14 cellular contexts compared by ENCODE assay signal in genomic region chr5:142087920-142088679, GRCh38. TPM values are rescaled to one million over a fixed set of nuclear protein-coding genes. Genes with fewer than 3 reads are reported as not detected.
DNase-seq lines count a peak whose midpoint lies in the region; ATAC-seq and TF ChIP-seq lines count a peak whose summit lies in the region.
"Had no signal": no experiment of that assay in that cellular context is flagged by ENCODE, and none has a peak within 500 bp of the region (broad histone marks: within the 10 kb centered on the region; RNA-seq: fewer than 3 reads in every experiment).

No MANE protein-coding gene starts in this region.

- H3K27ac Mint-ChIP-seq in activated T-cell treated with anti-CD3 and anti-CD28 coated beads, Interleukin-2, amount 50 U/mL, for 24 hours = peak overlapping the region; percentile 94
- H3K27ac Mint-ChIP-seq in stimulated activated memory B cell treated with anti-CD40 and anti-IgM and Interleukin-4, amounts not matched to agents 10 μg/mL and 1 μg/mL and 100 μg/mL, for 72 hours = no peak overlapping the region
- H3K27ac Mint-ChIP-seq: HFFc6 had no signal

- H3K4me3 ChIP-seq in left lung = no peak overlapping the region
- H3K4me3 ChIP-seq: colonic mucosa, lung had no signal

- no peaks in the 10 kb centered on the region for H3K27me3 Mint-ChIP-seq in activated T-cell treated with anti-CD3 and anti-CD28 coated beads, Interleukin-2, amount 50 U/mL, for 24 hours
- no peaks in the 10 kb centered on the region for H3K27me3 Mint-ChIP-seq in activated T-cell treated with anti-CD3 and anti-CD28 coated beads, Interleukin-2, amount 50 U/mL, for 4 hours (ENCODE audit: low read depth)
- peaks cover 41% of the 10 kb centered on the region for H3K27me3 Mint-ChIP-seq in stimulated activated memory B cell treated with anti-CD40 and anti-IgM and Interleukin-4, amounts not matched to agents 10 μg/mL and 1 μg/mL and 100 μg/mL, for 72 hours

- H3K9me3 Mint-ChIP-seq in activated T-cell treated with anti-CD3 and anti-CD28 coated beads, Interleukin-2, amount 50 U/mL, for 24 hours = no peaks in the 10 kb centered on the region
- no peaks in the 10 kb centered on the region for H3K9me3 Mint-ChIP-seq in activated T-cell treated with anti-CD3 and anti-CD28 coated beads, Interleukin-2, amount 50 U/mL, for 4 hours
- H3K9me3 Mint-ChIP-seq in stimulated activated memory B cell treated with anti-CD40 and anti-IgM and Interleukin-4, amounts not matched to agents 10 μg/mL and 1 μg/mL and 100 μg/mL, for 72 hours = no peaks in the 10 kb centered on the region
- H3K9me3 Mint-ChIP-seq: HFFc6 had no signal

- peak; percentile 63 for DNase-seq in activated T-cell treated with anti-CD3 and anti-CD28 coated beads, Interleukin-2, amount 50 U/mL, for 24 hours
- DNase-seq in activated T-cell treated with anti-CD3 and anti-CD28 coated beads for 4 hours (no peak), kidney tubule cell (ENCODE audit: low spot score) (peak; percentile 15), midbrain (lab: John Stamatoyannopoulos, UW) (no peak), left lung (no peak)
- DNase-seq in activated T-cell treated with anti-CD3 and anti-CD28 coated beads, Interleukin-2, amount 50 U/mL, for 4 hours = peak; percentile 37
- DNase-seq: colonic mucosa, HFFc6, MV-4-11, NCI-H2171, SHP77 had no signal

- H3K36me3 ChIP-seq in left lung = no peaks in the 10 kb centered on the region
- H3K36me3 ChIP-seq: colonic mucosa had no signal

- intact Hi-C loops in left lung (cut with DNase I) = no loop called here

- peak overlapping the region; percentile 43 for H3K4me3 Mint-ChIP-seq in activated T-cell treated with anti-CD3 and anti-CD28 coated beads, Interleukin-2, amount 50 U/mL, for 24 hours
- H3K4me3 Mint-ChIP-seq in activated T-cell treated with anti-CD3 and anti-CD28 coated beads, Interleukin-2, amount 50 U/mL, for 4 hours = peak overlapping the region; percentile 76
- H3K4me3 Mint-ChIP-seq in stimulated activated memory B cell treated with anti-CD40 and anti-IgM and Interleukin-4, amounts not matched to agents 10 μg/mL and 1 μg/mL and 100 μg/mL, for 72 hours = no peak overlapping the region
- H3K4me3 Mint-ChIP-seq: HFFc6 had no signal

- H3K4me1 Mint-ChIP-seq in activated T-cell treated with anti-CD3 and anti-CD28 coated beads, Interleukin-2, amount 50 U/mL, for 24 hours (ENCODE audit: low read depth) = peaks cover 69% of the 10 kb centered on the region
- H3K4me1 Mint-ChIP-seq in activated T-cell treated with anti-CD3 and anti-CD28 coated beads, Interleukin-2, amount 50 U/mL, for 4 hours (ENCODE audit: low read depth) = peaks cover 45% of the 10 kb centered on the region
- H3K4me1 Mint-ChIP-seq in stimulated activated memory B cell treated with anti-CD40 and anti-IgM and Interleukin-4, amounts not matched to agents 10 μg/mL and 1 μg/mL and 100 μg/mL, for 72 hours = peaks cover 12% of the 10 kb centered on the region

- H3K9me3 ChIP-seq in left lung = no peaks in the 10 kb centered on the region
- H3K9me3 ChIP-seq: colonic mucosa had no signal

- no peak for TF ChIP-seq CTCF in left lung (IDR thresholded peaks at IDR 0.05)

- H3K4me1 ChIP-seq in left lung = peaks cover 0 to 5% of the 10 kb centered on the region in 2 donors
- H3K4me1 ChIP-seq: colonic mucosa had no signal

- no peaks in the 10 kb centered on the region for H3K36me3 Mint-ChIP-seq in activated T-cell treated with anti-CD3 and anti-CD28 coated beads, Interleukin-2, amount 50 U/mL, for 24 hours (ENCODE audit: low read depth)
- H3K36me3 Mint-ChIP-seq in activated T-cell treated with anti-CD3 and anti-CD28 coated beads, Interleukin-2, amount 50 U/mL, for 4 hours (ENCODE audit: insufficient read depth) = no peaks in the 10 kb centered on the region
- H3K36me3 Mint-ChIP-seq in stimulated activated memory B cell treated with anti-CD40 and anti-IgM and Interleukin-4, amounts not matched to agents 10 μg/mL and 1 μg/mL and 100 μg/mL, for 72 hours = no peaks in the 10 kb centered on the region

- ATAC-seq in activated T-cell treated with anti-CD3 and anti-CD28 coated beads, Interleukin-2, amount 50 U/mL, for 4 hours = peak; percentile 87 to 92
- peak; percentile 53 for ATAC-seq in stimulated activated memory B cell treated with anti-CD40 and anti-IgM and Interleukin-4, amounts not matched to agents 10 μg/mL and 1 μg/mL and 100 μg/mL, for 72 hours
- no peak for ATAC-seq in left lung
- no peak for ATAC-seq in HG03039 (IDR thresholded peaks at IDR 0.05; ENCODE audit: unreplicated experiment)

- H3K27me3 ChIP-seq in left lung = no peaks in the 10 kb centered on the region
- H3K27me3 ChIP-seq: colonic mucosa had no signal

- no peak overlapping the region for H3K27ac ChIP-seq in left lung
- H3K27ac ChIP-seq: colonic mucosa had no signal

RNA-seq across cellular contexts. Expression of gene NDFIP1, which starts 20.5 kb away (rescaled TPM):
- total RNA-seq in activated T-cell treated with anti-CD3 and anti-CD28 coated beads, Interleukin-2, amount 50 U/mL, for 4 hours = 100 to 1,000 TPM; 115 to 145 (median 117) TPM
- total RNA-seq in left lung = 10 to 100 TPM; 76.5 to 93.1 TPM

Comparison
In these comparisons a context has a peak if more than half of its experiments do, and no peak if none do; other contexts are left out.
1. DNase-seq: peak in activated T-cell treated with anti-CD3 and anti-CD28 coated beads, Interleukin-2, amount 50 U/mL, for 24 hours (single experiment), activated T-cell treated with anti-CD3 and anti-CD28 coated beads, Interleukin-2, amount 50 U/mL, for 4 hours (single experiment) and kidney tubule cell (single experiment); none in activated T-cell treated with anti-CD3 and anti-CD28 coated beads for 4 hours (single experiment), midbrain (single experiment) and left lung (0 of 2).
2. ATAC-seq: peak in activated T-cell treated with anti-CD3 and anti-CD28 coated beads, Interleukin-2, amount 50 U/mL, for 4 hours (2 of 2) and stimulated activated memory B cell treated with anti-CD40 and anti-IgM and Interleukin-4, amounts not matched to agents 10 μg/mL and 1 μg/mL and 100 μg/mL, for 72 hours (single experiment); none in left lung (single experiment) and HG03039 (single experiment).